2 cellular contexts compared by ENCODE assay signal in the genomic region with DNA sequence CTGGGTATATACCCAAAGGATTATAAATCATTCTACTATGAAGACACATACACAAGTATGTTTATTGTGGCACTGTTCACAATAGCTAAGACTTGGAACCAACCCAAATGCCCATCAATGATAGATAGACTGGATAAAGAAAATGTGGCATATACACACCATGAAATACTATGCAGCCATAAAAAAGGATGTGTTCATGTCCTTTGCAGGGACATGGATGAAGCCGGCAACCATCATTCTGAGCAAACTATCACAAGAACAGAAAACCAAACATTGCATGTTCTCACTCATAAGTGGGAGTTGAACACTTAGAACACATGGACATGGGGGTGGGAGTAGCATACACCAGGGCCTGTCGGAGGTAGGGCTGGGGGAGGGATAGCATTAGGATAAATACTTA.
DNase-seq lines count a peak whose midpoint lies in the region; FAIRE-seq and TF ChIP-seq lines count a peak whose summit lies in the region.
"Not testable (repeated sequence)": the region's sequence is repeated elsewhere in the genome, so short reads cannot be mapped to it uniquely, and the experiment has no call there.

No MANE protein-coding gene starts in this region.

- H3K27me3 Mint-ChIP-seq in astrocyte (ENCODE audit: low read depth, unreplicated experiment) = not testable (repeated sequence)

- H2AFZ ChIP-seq in astrocyte (ENCODE audit: low read depth, low read length) = not testable (repeated sequence)

- CTCF ChIA-PET in HEK293 (lab: Yijun Ruan, JAX) = not testable (repeated sequence)

- not testable (repeated sequence) for H4K20me1 ChIP-seq in astrocyte (ENCODE audit: insufficient read depth, low read length)

- not testable (repeated sequence) for DNase-seq in astrocyte (ENCODE audit: low read depth)

- H3K27me3 ChIP-seq in astrocyte (ENCODE audit: insufficient read depth, low read length) = not testable (repeated sequence)

- H3K36me3 ChIP-seq in HEK293 (ENCODE audit: control insufficient read depth in 2 of 2, insufficient read depth in 1 of 2, low read length in 2 of 2); astrocyte (ENCODE audit: insufficient read depth, low read length): not testable (repeated sequence)

- H3K4me3 Mint-ChIP-seq in astrocyte (ENCODE audit: unreplicated experiment) = not testable (repeated sequence)

- not testable (repeated sequence) for TF ChIP-seq CTCF in HEK293 (tag by site-specific recombination; IDR thresholded peaks at IDR 0.05); astrocyte (IDR thresholded peaks at IDR 0.05; ENCODE audit: insufficient read depth, low read depth, low read length)

- not testable (repeated sequence) for H3K4me2 ChIP-seq in astrocyte (ENCODE audit: low read length)

- not testable (repeated sequence) for H3K27ac Mint-ChIP-seq in astrocyte (ENCODE audit: unreplicated experiment)

- H3K4me1 ChIP-seq in HEK293 (ENCODE audit: control insufficient read depth, insufficient read depth, low read length); astrocyte (ENCODE audit: insufficient read depth, low read length): not testable (repeated sequence)

- H3K4me1 Mint-ChIP-seq in astrocyte (ENCODE audit: low read depth, unreplicated experiment) = not testable (repeated sequence)

- not testable (repeated sequence) for H3K9me3 ChIP-seq in HEK293 (ENCODE audit: control insufficient read depth, insufficient read depth, low read depth, low read length); astrocyte (ENCODE audit: insufficient read depth, low read depth, low read length)

- H3K79me2 ChIP-seq in astrocyte (ENCODE audit: insufficient read depth, low read length) = not testable (repeated sequence)

- FAIRE-seq in astrocyte (lab: Jason Lieb, UNC) = peak; percentile 39

- POLR2A ChIA-PET in HEK293 (lab: Yijun Ruan, JAX) = not testable (repeated sequence)

- not testable (repeated sequence) for H3K4me3 ChIP-seq in HEK293 (ENCODE audit: low read depth, low read length); astrocyte (ENCODE audit: insufficient read depth, low read depth, low read length)

- not testable (repeated sequence) for H3K9me3 Mint-ChIP-seq in astrocyte (ENCODE audit: unreplicated experiment)

- H3K36me3 Mint-ChIP-seq in astrocyte (ENCODE audit: low read depth, unreplicated experiment) = not testable (repeated sequence)

- not testable (repeated sequence) for H3K9ac ChIP-seq in astrocyte (ENCODE audit: low read length)

- not testable (repeated sequence) for H3K27ac ChIP-seq in HEK293 (ENCODE audit: extremely low read depth, low read depth, low read length); astrocyte (ENCODE audit: low read depth, low read length)

TF ChIP-seq in HEK293, 187 proteins besides CTCF, POLR2A, EP300 and RAD21:
- TF ChIP-seq ZNF280D (tag by site-specific recombination; IDR thresholded peaks at IDR 0.05) = peak; percentile 64; the same call in 1 of the 2 replicates
- TF ChIP-seq ZNF146 (tag by site-specific recombination; IDR thresholded peaks at IDR 0.05) = peak; percentile 66
